21 cellular contexts compared by ENCODE assay signal in genomic region chr16:47538472-47538871, GRCh38.
"Had no signal": no experiment of that assay in that cellular context is flagged by ENCODE, and none has a peak within 500 bp of the region (broad histone marks: within the 10 kb centered on the region; RNA-seq: fewer than 3 reads in every experiment).

No MANE protein-coding gene starts in this region.

- H3K4me3 Mint-ChIP-seq: activated naive CD8-positive, alpha-beta T cell treated with anti-CD3 and anti-CD28 coated beads for 36 hours; activated T-cell treated with anti-CD3 and anti-CD28 coated beads, Interleukin-2, amount 50 U/mL, for 24 hours; activated T-helper 17 cell treated with anti-CD3 and anti-CD28 coated beads, Interleukin-2, amount 50 U/mL, for 72 hours; central memory CD8-positive, alpha-beta T cell; memory B cell; nephron had no signal

- H3K27ac Mint-ChIP-seq: activated naive CD8-positive, alpha-beta T cell treated with anti-CD3 and anti-CD28 coated beads for 36 hours; activated T-cell treated with anti-CD3 and anti-CD28 coated beads, Interleukin-2, amount 50 U/mL, for 24 hours; activated T-helper 17 cell treated with anti-CD3 and anti-CD28 coated beads, Interleukin-2, amount 50 U/mL, for 72 hours; memory B cell; nephron had no signal

- H3K27ac ChIP-seq: breast epithelium, epithelial cell of prostate, gastroesophageal sphincter, pancreas, VCaP had no signal

- H3K27me3 ChIP-seq: breast epithelium, gastroesophageal sphincter, pancreas had no signal

- DNase-seq: activated CD8-positive, alpha-beta memory T cell treated with anti-CD3 and anti-CD28 coated beads for 24 hours; activated CD8-positive, alpha-beta memory T cell treated with anti-CD3 and anti-CD28 coated beads, Interleukin-2, amount 50 U/mL, for 4 hours; activated naive CD8-positive, alpha-beta T cell treated with anti-CD3 and anti-CD28 coated beads for 36 hours; activated T-cell treated with anti-CD3 and anti-CD28 coated beads, Interleukin-2, amount 50 U/mL, for 24 hours; head of caudate nucleus; islet precursor cell; left cardiac atrium; pancreas; right cardiac atrium; stimulated activated CD4-positive, alpha-beta T cell treated with anti-CD3 and anti-CD28 coated beads, Interleukin-12 subunit alpha, Interleukin-12 subunit beta, amount 100 ng/mL, for 4 hours; stimulated activated CD4-positive, alpha-beta T cell treated with anti-CD3 and anti-CD28 coated beads, Interleukin-4, amount 100 ng/mL, for 4 hours; stimulated activated naive CD8-positive, alpha-beta T cell treated with anti-CD3 and anti-CD28 coated beads, Interleukin-15, Interleukin-2, amounts not matched to agents 100 U/mL and 50 U/mL, for 24 hours had no signal

- H3K36me3 ChIP-seq: breast epithelium, pancreas had no signal

- H3K27me3 Mint-ChIP-seq: activated naive CD8-positive, alpha-beta T cell treated with anti-CD3 and anti-CD28 coated beads for 36 hours; activated T-cell treated with anti-CD3 and anti-CD28 coated beads, Interleukin-2, amount 50 U/mL, for 24 hours; activated T-helper 17 cell treated with anti-CD3 and anti-CD28 coated beads, Interleukin-2, amount 50 U/mL, for 72 hours; central memory CD8-positive, alpha-beta T cell; memory B cell had no signal

- ATAC-seq: activated CD4-positive, CD25-positive, alpha-beta regulatory T cell treated with anti-CD3 and anti-CD28 coated beads, Interleukin-2, amount 50 U/mL, for 24 hours; activated T-helper 17 cell treated with anti-CD3 and anti-CD28 coated beads, Interleukin-2, amount 50 U/mL, for 72 hours; gastroesophageal sphincter; left cardiac atrium; pancreas; right cardiac atrium; stimulated activated naive CD8-positive, alpha-beta T cell treated with anti-CD3 and anti-CD28 coated beads, Interleukin-15, Interleukin-2, amounts not matched to agents 100 U/mL and 50 U/mL, for 24 hours had no signal

- H3K4me3 ChIP-seq: breast epithelium, gastroesophageal sphincter, pancreas had no signal

- H3K4me1 Mint-ChIP-seq: activated naive CD8-positive, alpha-beta T cell treated with anti-CD3 and anti-CD28 coated beads for 36 hours; activated T-helper 17 cell treated with anti-CD3 and anti-CD28 coated beads, Interleukin-2, amount 50 U/mL, for 72 hours; central memory CD8-positive, alpha-beta T cell; memory B cell; nephron had no signal

- H3K4me1 ChIP-seq: breast epithelium, gastroesophageal sphincter, pancreas had no signal
